ENCODE assay signal across 7 cellular contexts in the genomic region with DNA sequence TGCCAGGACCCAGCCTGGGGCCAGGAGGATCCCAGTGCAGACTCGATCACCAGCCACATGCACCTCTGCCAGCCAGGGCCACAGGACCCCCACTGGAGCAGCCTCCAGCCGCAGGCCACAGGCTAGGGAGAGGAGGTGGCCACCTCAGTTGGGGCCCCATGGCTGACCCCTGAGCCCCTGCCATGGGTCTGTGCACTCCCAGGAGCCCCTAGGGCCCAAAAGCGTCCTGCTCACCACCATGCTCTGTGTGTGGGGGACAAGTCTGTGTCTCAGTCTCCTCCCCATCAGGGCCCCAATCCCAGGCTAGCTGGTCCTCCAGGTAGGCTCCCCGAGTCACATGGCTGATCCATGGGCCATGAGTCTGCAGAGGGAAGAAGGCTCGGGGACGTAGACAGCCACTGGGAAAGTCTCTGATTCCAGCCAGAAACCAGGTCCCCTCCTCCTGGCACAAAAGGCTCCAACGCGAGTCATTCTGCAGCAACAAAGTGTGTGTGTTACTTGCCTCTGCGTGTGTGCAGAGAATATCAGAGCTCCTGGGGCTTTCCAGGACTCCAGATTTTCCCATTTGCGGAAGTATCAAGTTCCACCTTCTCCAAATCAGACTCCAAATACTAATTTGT. TPM values are rescaled to one million over a fixed set of nuclear protein-coding genes. Genes with fewer than 3 reads are reported as not detected.
DNase-seq lines count a peak whose midpoint lies in the region; ATAC-seq lines count a peak whose summit lies in the region.
"Had no signal": no experiment of that assay in that cellular context is flagged by ENCODE, and none has a peak within 500 bp of the region (broad histone marks: within the 10 kb centered on the region; RNA-seq: fewer than 3 reads in every experiment).

No MANE protein-coding gene starts in this region.

- peaks cover 6% of the 10 kb centered on the region for H3K4me1 Mint-ChIP-seq in T-helper 17 cell

- 23% methylated on average over 10 of the region's 10 CpGs for WGBS in urinary bladder

- H3K9me3 ChIP-seq in T-helper 17 cell (ENCODE audit: control insufficient read depth, low read length, poor library complexity, severe bottlenecking) (no peaks in the 10 kb centered on the region), iPS-15b (ENCODE audit: control insufficient read depth, insufficient read depth, low read length) (no peaks in the 10 kb centered on the region)

- peak overlapping the region; percentile 26 for H3K9ac ChIP-seq in iPS-15b (ENCODE audit: low read depth, low read length)

- H3K27ac ChIP-seq in urinary bladder (ENCODE audit: low read depth): peak overlapping the region; percentile 75

- peak; percentile 10 for ATAC-seq in GM18511 (IDR thresholded peaks at IDR 0.05; ENCODE audit: unreplicated experiment)
- ATAC-seq in T-helper 17 cell: no peak
- no peak for ATAC-seq in HG03159 (IDR thresholded peaks at IDR 0.05; ENCODE audit: unreplicated experiment)

- peak overlapping the region; percentile 68 for H3K4me3 Mint-ChIP-seq in T-helper 17 cell

- no peaks in the 10 kb centered on the region for H3K36me3 Mint-ChIP-seq in T-helper 17 cell (ENCODE audit: low read depth)

- peaks cover 7% of the 10 kb centered on the region for H3K27me3 Mint-ChIP-seq in T-helper 17 cell

- H3K4me1 ChIP-seq in iPS-15b (ENCODE audit: control insufficient read depth, insufficient read depth, low read length) (peaks cover 11% of the 10 kb centered on the region), urinary bladder (ENCODE audit: insufficient read depth) (peaks cover 2% of the 10 kb centered on the region)

- no peaks in the 10 kb centered on the region for H3K36me3 ChIP-seq in iPS-15b (ENCODE audit: control insufficient read depth, insufficient read depth, low read length)
- no peaks in the 10 kb centered on the region for H3K36me3 ChIP-seq in urinary bladder (ENCODE audit: insufficient read depth)

- peak in 1 of 3 donors; percentile 10 for DNase-seq in T-helper 17 cell
- DNase-seq in DMS79 (lab: John Stamatoyannopoulos, UW): no peak

- H3K4me3 ChIP-seq in iPS-15b (ENCODE audit: low read depth, low read length) (peak overlapping the region; percentile 36), urinary bladder (ENCODE audit: low read depth, low read length) (no peak overlapping the region)

- peak overlapping the region; percentile 6 for H3K27ac Mint-ChIP-seq in T-helper 17 cell

- peaks cover 20% of the 10 kb centered on the region for H3K27me3 ChIP-seq in iPS-15b (ENCODE audit: control insufficient read depth, insufficient read depth, low read length)

RNA-seq across cellular contexts. Expression of a gene that starts 6.1 kb away (rescaled TPM):
- total RNA-seq in T-helper 17 cell (not detected), urinary bladder (1.6 TPM)
- 1.6 TPM for polyA plus RNA-seq in urinary bladder
- total RNA-seq: SK-MEL-5 had no signal

RNA-seq across cellular contexts. Expression of a gene that starts 8.3 kb away (rescaled TPM):
- total RNA-seq in T-helper 17 cell (under 1 TPM; 0.10 to 0.47 TPM), urinary bladder (2.0 TPM)
- 2.6 TPM for polyA plus RNA-seq in urinary bladder

RNA-seq across cellular contexts. Expression of a gene that starts 24.1 kb away (rescaled TPM):
- total RNA-seq in T-helper 17 cell (10 to 100 TPM; 86.7 to 97.6 TPM), urinary bladder (41.2 TPM)
- polyA plus RNA-seq in urinary bladder: 64.5 TPM

RNA-seq across cellular contexts. Expression of a gene that starts 33.4 kb away (rescaled TPM):
- 1 to 10 TPM; 8.5 to 9.9 TPM for total RNA-seq in T-helper 17 cell
- total RNA-seq in urinary bladder: 10.4 TPM
- 56.0 TPM for polyA plus RNA-seq in urinary bladder

RNA-seq across cellular contexts. Expression of a gene that starts 38.3 kb away (rescaled TPM):
- 100 to 1,000 TPM; 910 to 947 TPM for total RNA-seq in T-helper 17 cell
- total RNA-seq in urinary bladder: 81.6 TPM
- 159 TPM for polyA plus RNA-seq in urinary bladder
